8 cellular contexts compared by ENCODE assay signal in genomic region chr13:22061371-22061805, GRCh38.
A peak's percentile ranks its signal among the peaks of the same experiment; 100 is the strongest.
DNase-seq lines count a peak whose midpoint lies in the region; ATAC-seq and TF ChIP-seq lines count a peak whose summit lies in the region.

No MANE protein-coding gene starts in this region.

- peaks cover 0 to 10% of the 10 kb centered on the region in 2 donors for H3K36me3 Mint-ChIP-seq in activated naive CD4-positive, alpha-beta T cell treated with anti-CD3 and anti-CD28 coated beads, Interleukin-2, amount 50 U/mL, for 72 hours

- H3K27ac Mint-ChIP-seq in activated naive CD4-positive, alpha-beta T cell treated with anti-CD3 and anti-CD28 coated beads, Interleukin-2, amount 50 U/mL, for 72 hours = peak overlapping the region; percentile 58 to 84

- H3K9me3 ChIP-seq in body of pancreas (no peaks in the 10 kb centered on the region), uterus (no peaks in the 10 kb centered on the region)

- peak; percentile 49 for DNase-seq in GM06990 (ENCODE audit: extremely low read depth, insufficient read length)
- peak; percentile 39 for DNase-seq in NCI-H226
- DNase-seq in activated naive CD4-positive, alpha-beta T cell treated with anti-CD3 and anti-CD28 coated beads, Interleukin-2, amount 50 U/mL, for 72 hours (ENCODE audit: low spot score in 2 of 2) = peak; percentile 33 to 61
- peak; percentile 22 to 61 (median 49) for DNase-seq in stimulated activated CD4-positive, alpha-beta T cell treated with anti-CD3 and anti-CD28 coated beads, TNF-alpha, amount 100 ng/mL, for 4 hours (ENCODE audit: low read depth in 3 of 3)
- no peak for DNase-seq in body of pancreas
- no peak for DNase-seq in SKM-1 treated with dmso at 0.1 percent for 144 hours (lab: John Stamatoyannopoulos, UW; ENCODE audit: unreplicated experiment)
- no peak for DNase-seq in uterus

- ATAC-seq in GM21619 (IDR thresholded peaks at IDR 0.05; ENCODE audit: unreplicated experiment) (peak; percentile 45), body of pancreas (no peak)
- peak; percentile 90 to 93 for ATAC-seq in activated naive CD4-positive, alpha-beta T cell treated with anti-CD3 and anti-CD28 coated beads, Interleukin-2, amount 50 U/mL, for 72 hours

- H3K4me1 ChIP-seq in body of pancreas (no peaks in the 10 kb centered on the region), uterus (no peaks in the 10 kb centered on the region)

- no peak overlapping the region for H3K27ac ChIP-seq in body of pancreas
- no peak overlapping the region for H3K27ac ChIP-seq in uterus

- TF ChIP-seq POLR2A in body of pancreas (IDR thresholded peaks at IDR 0.05) (no peak), uterus (IDR thresholded peaks at IDR 0.05) (no peak)

- peaks cover 0 to 6% of the 10 kb centered on the region in 2 donors for H3K9me3 Mint-ChIP-seq in activated naive CD4-positive, alpha-beta T cell treated with anti-CD3 and anti-CD28 coated beads, Interleukin-2, amount 50 U/mL, for 72 hours

- intact Hi-C loops in body of pancreas (cut with DNase I) = no loop called here
- intact Hi-C loops in uterus (cut with DNase I; ENCODE audit: low total_unique reads) = no loop called here

- H3K27me3 ChIP-seq in GM06990 (replicated peaks; ENCODE audit: control insufficient read depth, insufficient read depth, low read length) (no peaks in the 10 kb centered on the region), body of pancreas (no peaks in the 10 kb centered on the region), uterus (no peaks in the 10 kb centered on the region)

- 80 to 90% methylated on average over 8 of the region's 8 CpGs for WGBS in body of pancreas, 2 donors

- H3K4me3 ChIP-seq in GM06990 (replicated peaks; ENCODE audit: low read depth, low read length) (no peak overlapping the region), body of pancreas (no peak overlapping the region), uterus (no peak overlapping the region)

- no peaks in the 10 kb centered on the region for H3K36me3 ChIP-seq in GM06990 (ENCODE audit: control insufficient read depth, insufficient read depth, low read length)
- H3K36me3 ChIP-seq in body of pancreas (replicated peaks in 1 of 2; ENCODE audit: insufficient read depth in 1 of 2, low read depth in 2 of 2) = no peaks in the 10 kb centered on the region
- H3K36me3 ChIP-seq in uterus = no peaks in the 10 kb centered on the region

- TF ChIP-seq CTCF in GM06990 (IDR thresholded peaks at IDR 0.05; ENCODE audit: insufficient read depth, low read length, poor library complexity, severe bottlenecking) (peak; percentile 25), body of pancreas (IDR thresholded peaks at IDR 0.05) (no peak), uterus (IDR thresholded peaks at IDR 0.05) (no peak)

Comparison
In these comparisons a context has a peak if more than half of its experiments do, and no peak if none do; other contexts are left out.
1. DNase-seq: peak in GM06990 (single experiment), NCI-H226 (single experiment), activated naive CD4-positive, alpha-beta T cell treated with anti-CD3 and anti-CD28 coated beads, Interleukin-2, amount 50 U/mL, for 72 hours (2 of 2) and stimulated activated CD4-positive, alpha-beta T cell treated with anti-CD3 and anti-CD28 coated beads, TNF-alpha, amount 100 ng/mL, for 4 hours (3 of 3); none in body of pancreas (0 of 4), SKM-1 treated with dmso at 0.1 percent for 144 hours (single experiment) and uterus (0 of 2).